ENCODE assay signal across 8 cellular contexts in genomic region chr3:134794950-134795775, GRCh38. TPM values are rescaled to one million over a fixed set of nuclear protein-coding genes. Genes with fewer than 3 reads are reported as not detected.
A peak's percentile ranks its signal among the peaks of the same experiment; 100 is the strongest.
DNase-seq lines count a peak whose midpoint lies in the region; ATAC-seq, FAIRE-seq and TF ChIP-seq lines count a peak whose summit lies in the region.

TSS of gene EPHB1 (plus strand) at chr3:134795260.

- H3K9ac ChIP-seq in KMS-11 (peak within 1 kb of the TSS; percentile 76), neuronal stem cell (ENCODE audit: low read depth, low read length, poor library complexity) (peak within 1 kb of the TSS; percentile 93)

- peak within 1 kb of the TSS; percentile 73 for H2BK15ac ChIP-seq in neuronal stem cell (ENCODE audit: low read length)

- H3K18ac ChIP-seq in neuronal stem cell (ENCODE audit: low read length) = peak within 1 kb of the TSS; percentile 95

- TF ChIP-seq POLR2A in gastroesophageal sphincter (IDR thresholded peaks at IDR 0.05) = no peak
- TF ChIP-seq POLR2A in tibial nerve (IDR thresholded peaks at IDR 0.05) = peak in 1 of 2 donors; percentile 27

- H3K36me3 ChIP-seq in GM23338 (ENCODE audit: insufficient read depth) = no peaks in the 10 kb centered on the region
- no peaks in the 10 kb centered on the region for H3K36me3 ChIP-seq in KMS-11 (ENCODE audit: insufficient read depth)
- no peaks in the 10 kb centered on the region for H3K36me3 ChIP-seq in gastroesophageal sphincter
- H3K36me3 ChIP-seq in neuronal stem cell (replicated peaks in 1 of 2; ENCODE audit: control insufficient read depth in 2 of 2, insufficient read depth in 2 of 2, low read length in 2 of 2) = no peaks in the 10 kb centered on the region
- no peaks in the 10 kb centered on the region for H3K36me3 ChIP-seq in tibial nerve

- peak within 1 kb of the TSS; percentile 99 for H3K4me2 ChIP-seq in GM23338
- H3K4me2 ChIP-seq in KMS-11 = peak within 1 kb of the TSS; percentile 48
- peak within 1 kb of the TSS; percentile 97 for H3K4me2 ChIP-seq in neuronal stem cell (ENCODE audit: insufficient read depth, low read length, poor library complexity, severe bottlenecking)

- no peak within 1 kb of the TSS for H3K27ac ChIP-seq in GM23338 (ENCODE audit: low read depth)
- peak within 1 kb of the TSS; percentile 59 for H3K27ac ChIP-seq in KMS-11
- H3K27ac ChIP-seq in gastroesophageal sphincter = peak within 1 kb of the TSS in 3 of 4 donors; percentile 51 to 86 (median 84)
- H3K27ac ChIP-seq in neuronal stem cell (replicated peaks; ENCODE audit: low read length) = no peak within 1 kb of the TSS
- H3K27ac ChIP-seq in tibial nerve = no peak within 1 kb of the TSS

- peak; percentile 71 for FAIRE-seq in RCC 7860 (lab: Jason Lieb, UNC)

- ATAC-seq in GM23338 (peak; percentile 83), gastroesophageal sphincter (peak; percentile 86)

- H2AFZ ChIP-seq in GM23338 (peak within 1 kb of the TSS; percentile 96), KMS-11 (ENCODE audit: low read depth) (peak within 1 kb of the TSS; percentile 98), neuronal stem cell (ENCODE audit: low read length) (peak within 1 kb of the TSS; percentile 85)

- H3K4me3 Mint-ChIP-seq in GM23338 = peak within 1 kb of the TSS; percentile 94

- no peak within 1 kb of the TSS for H2BK12ac ChIP-seq in neuronal stem cell (ENCODE audit: low read length)

- DNase-seq in GM03348 (ENCODE audit: low spot score) (peak; percentile 94), GM23338 (ENCODE audit: low spot score) (peak; percentile 98), RCC 7860 (ENCODE audit: low spot score) (peak; percentile 81), neuronal stem cell (ENCODE audit: low spot score) (peak; percentile 96), tibial nerve (ENCODE audit: low spot score in 2 of 2) (peak; percentile 41 to 59)
- DNase-seq in activated effector memory CD4-positive, alpha-beta T cell treated with anti-CD3 and anti-CD28 coated beads, Interleukin-2, amount 50 U/mL, for 16 hours = peak; percentile 80

- H2BK120ac ChIP-seq in neuronal stem cell (ENCODE audit: low read depth, low read length) = no peak within 1 kb of the TSS

- H3K14ac ChIP-seq in neuronal stem cell (ENCODE audit: low read length) = peak within 1 kb of the TSS; percentile 59

- H2AK5ac ChIP-seq in neuronal stem cell (ENCODE audit: low read depth, low read length) = peak within 1 kb of the TSS; percentile 20

- H3K27me3 Mint-ChIP-seq in GM23338 (ENCODE audit: insufficient read depth, low read depth, poor library complexity) = peaks cover 43% of the 10 kb centered on the region

- H3K4ac ChIP-seq in neuronal stem cell (ENCODE audit: low read length) = no peak within 1 kb of the TSS

- peak within 1 kb of the TSS; percentile 82 for H3K23ac ChIP-seq in neuronal stem cell (ENCODE audit: low read depth, low read length, poor library complexity)

- no peaks in the 10 kb centered on the region for H3K9me2 ChIP-seq in GM23338 (ENCODE audit: insufficient read depth)

- H4K20me1 ChIP-seq in GM23338 (replicated peaks; ENCODE audit: insufficient read depth) = no peaks in the 10 kb centered on the region
- no peaks in the 10 kb centered on the region for H4K20me1 ChIP-seq in KMS-11 (ENCODE audit: insufficient read depth)

- H3K4me3 ChIP-seq in GM23338 (peak within 1 kb of the TSS; percentile 81), KMS-11 (IDR thresholded peaks at IDR 0.05; ENCODE audit: insufficient read depth, low read depth, low read length) (peak within 1 kb of the TSS; percentile 93), gastroesophageal sphincter (peak within 1 kb of the TSS; percentile 6 to 68), neuronal stem cell (ENCODE audit: low read length in 2 of 2) (peak within 1 kb of the TSS; percentile 45 to 90), tibial nerve (peak within 1 kb of the TSS; percentile 33 to 60 (median 36))

- 3% methylated on average over 14 of the region's 74 CpGs; no CpG with 5 or more reads in 1 of the 2 donors for WGBS in gastroesophageal sphincter (ENCODE audit: low coverage in 1 of 2), 2 donors
- WGBS in neuronal stem cell (ENCODE audit: extremely low coverage in 2 of 2, insufficient read length in 2 of 2, insufficient replicate concordance in 1 of 2), 2 donors = no CpG with 5 or more reads among the region's 74 CpGs
- 2% methylated on average over 50 to 52 of the region's 74 CpGs for WGBS in tibial nerve, 2 donors

- no peaks in the 10 kb centered on the region for H3K9me3 Mint-ChIP-seq in GM23338

- no peak within 1 kb of the TSS for H4K8ac ChIP-seq in neuronal stem cell (ENCODE audit: low read depth, low read length)

- H3F3A ChIP-seq in GM23338 (replicated peaks; ENCODE audit: low read depth) = no peaks in the 10 kb centered on the region

- no peaks in the 10 kb centered on the region; the same call in 2 of the 3 replicates for H3K36me3 Mint-ChIP-seq in GM23338 (ENCODE audit: low read depth)

- peak within 1 kb of the TSS; percentile 84; the same call in 1 of the 2 replicates for H3K27ac Mint-ChIP-seq in GM23338

- H3K9me3 ChIP-seq in gastroesophageal sphincter = no peaks in the 10 kb centered on the region
- no peaks in the 10 kb centered on the region for H3K9me3 ChIP-seq in neuronal stem cell (replicated peaks in 1 of 2; ENCODE audit: control insufficient read depth in 2 of 2, insufficient read depth in 1 of 2, low read depth in 1 of 2, low read length in 2 of 2)
- no peaks in the 10 kb centered on the region for H3K9me3 ChIP-seq in tibial nerve

- TF ChIP-seq EP300 in gastroesophageal sphincter (IDR thresholded peaks at IDR 0.05) = no peak
- TF ChIP-seq EP300 in tibial nerve (IDR thresholded peaks at IDR 0.05) = no peak

- H3K79me1 ChIP-seq in neuronal stem cell (ENCODE audit: low read depth, low read length) = peaks cover 2% of the 10 kb centered on the region

- peaks cover 27% of the 10 kb centered on the region for H3K4me1 Mint-ChIP-seq in GM23338

- peaks cover 12% of the 10 kb centered on the region for H3K4me1 ChIP-seq in GM23338 (ENCODE audit: insufficient read depth)
- peaks cover 4% of the 10 kb centered on the region for H3K4me1 ChIP-seq in KMS-11 (ENCODE audit: low read depth, poor library complexity, severe bottlenecking)
- peaks cover 0 to 52% (median 20%) of the 10 kb centered on the region in 3 donors for H3K4me1 ChIP-seq in gastroesophageal sphincter
- H3K4me1 ChIP-seq in neuronal stem cell (ENCODE audit: control insufficient read depth in 2 of 2, insufficient read depth in 1 of 2, low read depth in 1 of 2, low read length in 2 of 2) = peaks cover 3 to 13% of the 10 kb centered on the region in 2 donors
- H3K4me1 ChIP-seq in tibial nerve = peaks cover 0 to 29% (median 16%) of the 10 kb centered on the region in 4 donors

- no peak within 1 kb of the TSS for H4K91ac ChIP-seq in neuronal stem cell (ENCODE audit: low read depth, low read length, poor library complexity)

- TF ChIP-seq CTCF in GM23338 (conservative IDR thresholded peaks at IDR 0.05; ENCODE audit: low read depth in 2 of 2) = peak; percentile 86 to 93
- TF ChIP-seq CTCF in KMS-11 (conservative IDR thresholded peaks at IDR 0.05; ENCODE audit: low read depth, low read length) = peak; percentile 91
- TF ChIP-seq CTCF in gastroesophageal sphincter (IDR thresholded peaks at IDR 0.05) = peak in 3 of 4 experiments; percentile 70 to 95 (median 87)
- peak; percentile 74 to 83 (median 76) for TF ChIP-seq CTCF in tibial nerve (IDR thresholded peaks at IDR 0.05)

- H2BK5ac ChIP-seq in neuronal stem cell (ENCODE audit: low read length) = peak within 1 kb of the TSS; percentile 62

- H3K79me2 ChIP-seq in GM23338 (replicated peaks; ENCODE audit: insufficient read depth) (no peaks in the 10 kb centered on the region), KMS-11 (ENCODE audit: insufficient read depth, low read depth) (no peaks in the 10 kb centered on the region)

- H3K27me3 ChIP-seq in GM23338 (ENCODE audit: insufficient read depth) (peaks cover 47% of the 10 kb centered on the region), KMS-11 (ENCODE audit: insufficient read depth, low read depth) (no peaks in the 10 kb centered on the region), gastroesophageal sphincter (peaks cover 34% of the 10 kb centered on the region), neuronal stem cell (ENCODE audit: control insufficient read depth in 3 of 3, insufficient read depth in 3 of 3, low read depth in 1 of 3, low read length in 3 of 3) (peaks cover 0 to 48% (median 0%) of the 10 kb centered on the region in 3 experiments), tibial nerve (peaks cover 0 to 32% of the 10 kb centered on the region in 2 donors)

TF ChIP-seq in GM23338, 12 proteins besides CTCF, POLR2A, EP300 and RAD21 (continues in another document):
- TF ChIP-seq CREB1 (CRISPR knock-in tag; IDR thresholded peaks at IDR 0.05; ENCODE audit: low read depth) = no peak; the same call in 1 of the 2 replicates
- TF ChIP-seq JUNB (IDR thresholded peaks at IDR 0.05; ENCODE audit: unreplicated experiment) = no peak
- TF ChIP-seq NANOG (IDR thresholded peaks at IDR 0.05; ENCODE audit: borderline replicate concordance) = no peak
- no peak; the same call in 1 of the 2 replicates for TF ChIP-seq ZNF114 (CRISPR knock-in tag; IDR thresholded peaks at IDR 0.05)
- TF ChIP-seq POLR2AphosphoS5 (IDR thresholded peaks at IDR 0.05; ENCODE audit: low read depth) = peak; percentile 93
- TF ChIP-seq ETS1 (IDR thresholded peaks at IDR 0.05) = no peak

RNA-seq across cellular contexts. Expression of gene EPHB1, which starts in this region (rescaled TPM):
- 5.2 and 5.6 TPM in 2 replicates for total RNA-seq in GM23338 (2014; rRNA removed; shearing (Covaris generic))
- 2.7 and 3.1 TPM in 2 replicates for polyA plus RNA-seq in GM23338 (2016; fragmentation: Nextera tagmentation; extraction: Ambion mirVana)
- total RNA-seq in gastroesophageal sphincter (1 to 10 TPM in 2 of 4 donors, under 1 TPM in 1, not detected in 1; 0.81 to 5.7 (median 2.5) TPM), tibial nerve (1 to 10 TPM in 3 of 4 donors, under 1 TPM in 1; 0.30 to 5.3 (median 2.6) TPM)
- 8.8 TPM for polyA plus RNA-seq in neuronal stem cell (2013, experiment 1 of 2)
- 9.0 TPM for polyA plus RNA-seq in neuronal stem cell (2013, experiment 2 of 2)

Comparison
In these comparisons a context has a peak if more than half of its experiments do, and no peak if none do; other contexts are left out.
1. H3K27ac ChIP-seq: peak in KMS-11 (single experiment) and gastroesophageal sphincter (3 of 4); none in GM23338 (single experiment), neuronal stem cell (single experiment) and tibial nerve (0 of 4).
2. H3K4me2 ChIP-seq: peak in every context shown above with its lines; median percentile 99 in GM23338; 97 in neuronal stem cell; 48 in KMS-11.
3. H3K4me3 ChIP-seq: peak in every context shown above with its lines; median percentile 93 in KMS-11; 81 in GM23338; 68 in neuronal stem cell; 37 in gastroesophageal sphincter; 36 in tibial nerve.
4. Peak in every context shown above with its lines, with median percentiles within 50 percentile points of each other: DNase-seq, H2AFZ ChIP-seq and CTCF ChIP-seq.